ENCODE assay signal across 7 cellular contexts in genomic region chr4:129437347-129437746, GRCh38.
"Had no signal": no experiment of that assay in that cellular context is flagged by ENCODE, and none has a peak within 500 bp of the region (broad histone marks: within the 10 kb centered on the region; RNA-seq: fewer than 3 reads in every experiment).

No MANE protein-coding gene starts in this region.

- H3K4me3 Mint-ChIP-seq: IgD-negative memory B cell had no signal

- H3K27ac Mint-ChIP-seq: IgD-negative memory B cell had no signal

- H3K9me3 Mint-ChIP-seq: IgD-negative memory B cell had no signal

- FAIRE-seq: HTR-8/SVneo had no signal

- H3K27ac ChIP-seq: HL-60, KMS-11 had no signal

- H3K36me3 Mint-ChIP-seq: IgD-negative memory B cell had no signal

- H3K4me1 Mint-ChIP-seq: IgD-negative memory B cell had no signal

- H3K9ac ChIP-seq: KMS-11 had no signal

- DNase-seq: IMR-90, KBM-7, KG1 had no signal

- H3K27me3 Mint-ChIP-seq: IgD-negative memory B cell had no signal

- H3K4me2 ChIP-seq: KMS-11 had no signal
